1 cellular context compared by ENCODE assay signal in the genomic region with DNA sequence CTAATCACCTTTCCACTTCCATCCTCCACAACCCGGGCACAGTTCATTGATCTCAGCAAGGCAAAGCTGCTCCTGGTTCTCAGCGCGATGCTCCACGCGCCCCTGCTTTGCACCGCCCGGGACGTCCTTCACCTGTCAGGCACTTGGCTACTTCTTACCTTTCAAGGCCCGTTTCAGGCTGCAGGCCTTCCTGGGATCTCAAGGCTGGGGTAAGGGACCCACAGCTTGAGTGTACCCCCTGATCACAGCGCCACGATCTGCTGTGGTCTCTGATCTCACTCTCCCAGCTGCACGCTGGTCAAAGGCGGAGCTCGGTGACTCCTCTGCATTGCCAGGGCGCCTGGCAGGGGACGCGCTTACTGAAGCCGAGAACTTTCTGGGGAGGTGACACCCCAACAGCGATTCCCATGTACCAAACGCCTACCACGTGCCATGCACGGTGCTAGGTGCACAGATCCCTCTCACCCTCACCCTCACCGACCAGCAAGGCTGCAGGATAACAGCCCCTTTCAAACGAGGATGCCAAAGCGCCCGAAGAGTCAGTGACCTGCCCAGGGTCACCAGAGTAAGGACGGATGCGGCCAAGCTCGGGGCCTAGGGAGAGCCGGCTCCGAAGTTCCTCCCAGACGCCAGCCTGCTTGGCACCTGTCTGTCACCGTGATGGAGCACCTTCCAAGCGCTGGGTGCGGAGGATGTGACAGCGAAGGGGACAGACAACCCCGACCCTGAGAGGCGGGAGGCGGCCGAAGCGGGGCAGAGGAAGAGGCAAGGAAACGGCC.
TF ChIP-seq lines count a peak whose summit lies in the region.

No MANE protein-coding gene starts in this region.

TF ChIP-seq in endothelial cell of umbilical vein, 7 proteins besides CTCF, POLR2A, EP300 and RAD21:
- TF ChIP-seq JUN (IDR thresholded peaks at IDR 0.05; ENCODE audit: borderline replicate concordance, insufficient read depth, insufficient read length, low read depth) (no peak), GATA2 (IDR thresholded peaks at IDR 0.05; ENCODE audit: insufficient read depth, insufficient read length, low read depth, low read length) (no peak)
TF ChIP-seq in endothelial cell of umbilical vein: peak in this region for 0.
